Comparison of ENCODE assay signal across 1 cellular context in genomic region chr12:75480469-75480949, GRCh38.
A peak's percentile ranks its signal among the peaks of the same experiment; 100 is the strongest.
TF ChIP-seq lines count a peak whose summit lies in the region.

TSS of gene GLIPR1 (plus strand) at chr12:75480755. CDS start at chr12:75480881, 126 bp downstream.

TF ChIP-seq in SK-N-SH, 30 proteins besides CTCF, POLR2A, EP300 and RAD21 (continued from another document):
- TF ChIP-seq ZBTB33 (IDR thresholded peaks at IDR 0.05; ENCODE audit: borderline replicate concordance, low read depth) = no peak
- no peak for TF ChIP-seq MXI1 (IDR thresholded peaks at IDR 0.05; ENCODE audit: low read depth, low read length)
- no peak for TF ChIP-seq RCOR1 (IDR thresholded peaks at IDR 0.05; ENCODE audit: low read length)
- peak; percentile 91 for TF ChIP-seq POLR2AphosphoS5 (IDR thresholded peaks at IDR 0.05; ENCODE audit: low read depth, low read length)
- TF ChIP-seq NFIC (IDR thresholded peaks at IDR 0.05; ENCODE audit: borderline replicate concordance) = 0 out of 2 replicates have a peak, but pooled peaks have one; percentile 40
- peak; percentile 84 for TF ChIP-seq MAX (IDR thresholded peaks at IDR 0.05; ENCODE audit: low read depth)
- TF ChIP-seq PBX3 (IDR thresholded peaks at IDR 0.05) = peak; percentile 36; the same call in 1 of the 2 replicates
- TF ChIP-seq FOSL2 (IDR thresholded peaks at IDR 0.05; ENCODE audit: borderline replicate concordance, low read depth) = peak; percentile 49
- TF ChIP-seq YY1 (IDR thresholded peaks at IDR 0.05; ENCODE audit: low read depth) = no peak
- no peak for TF ChIP-seq FOXM1 (IDR thresholded peaks at IDR 0.05; ENCODE audit: low read depth)
- no peak for TF ChIP-seq CHD2 (IDR thresholded peaks at IDR 0.05; ENCODE audit: low read length, partially characterized antibody)
- TF ChIP-seq FOXJ3 (CRISPR knock-in tag; IDR thresholded peaks at IDR 0.05) = no peak
- TF ChIP-seq TAF1 (IDR thresholded peaks at IDR 0.05; ENCODE audit: borderline replicate concordance, low read depth, low read length) = peak; percentile 83
- TF ChIP-seq RFX5 (IDR thresholded peaks at IDR 0.05; ENCODE audit: low read length) = no peak
- TF ChIP-seq GABPA (IDR thresholded peaks at IDR 0.05; ENCODE audit: low read depth) = no peak
- peak; percentile 55; the same call in 1 of the 2 replicates for TF ChIP-seq SIN3A (IDR thresholded peaks at IDR 0.05; ENCODE audit: borderline replicate concordance, low read depth, low read length)
- TF ChIP-seq TEAD4 (IDR thresholded peaks at IDR 0.05; ENCODE audit: borderline replicate concordance, insufficient read depth) = 0 out of 2 replicates have a peak, but pooled peaks have one; percentile 48
